In the genomic region with DNA sequence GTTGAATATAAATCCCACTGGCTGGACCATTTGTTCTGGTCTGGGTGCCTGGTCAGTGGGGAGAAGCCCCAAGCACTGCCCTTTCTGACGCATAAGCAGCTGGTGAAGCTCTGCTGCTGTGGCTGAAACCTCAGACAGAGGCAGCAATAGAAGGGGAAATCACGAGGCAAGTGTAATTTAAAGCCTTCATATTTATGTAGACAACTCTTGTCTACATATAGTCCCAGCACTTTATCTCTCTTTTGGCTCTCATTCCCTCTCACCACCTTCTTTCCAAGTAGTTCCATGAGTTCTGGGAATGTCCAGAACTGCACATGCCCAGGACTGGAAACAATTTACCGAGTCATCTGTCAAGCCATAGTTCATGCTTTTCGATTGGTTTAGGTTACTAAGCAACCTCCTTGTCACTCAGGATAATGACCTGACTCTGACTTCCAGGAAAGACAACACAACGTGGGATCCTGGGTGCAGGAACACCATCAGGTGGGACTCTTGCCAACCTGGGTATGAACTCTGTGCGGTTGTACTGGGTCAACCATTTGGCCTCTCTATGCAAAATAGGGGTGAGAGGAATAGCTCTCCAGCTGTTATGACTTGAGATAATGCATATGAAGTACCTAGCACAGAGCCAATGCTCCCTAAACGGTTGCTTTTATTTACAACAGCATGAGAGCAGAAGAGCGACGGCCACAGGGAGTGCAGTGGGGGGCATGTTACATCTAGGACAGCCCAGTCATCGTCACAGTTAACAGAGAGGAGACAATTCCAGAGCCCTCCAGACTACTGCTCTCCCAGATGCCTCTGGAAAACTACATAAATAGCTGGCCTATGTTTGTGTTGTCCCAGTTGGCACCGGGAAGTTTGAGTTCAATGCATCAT, we compare ENCODE assay signal across 10 cellular contexts.
DNase-seq lines count a peak whose midpoint lies in the region; ATAC-seq and TF ChIP-seq lines count a peak whose summit lies in the region.
"Had no signal": no experiment of that assay in that cellular context is flagged by ENCODE, and none has a peak within 500 bp of the region (broad histone marks: within the 10 kb centered on the region; RNA-seq: fewer than 3 reads in every experiment).

No MANE protein-coding gene starts in this region.

- no peak overlapping the region for H3K4me3 Mint-ChIP-seq in progenitor cell of endocrine pancreas (ENCODE audit: low read depth)
- H3K4me3 Mint-ChIP-seq: activated CD8-positive, alpha-beta T cell treated with anti-CD3 and anti-CD28 coated beads for 36 hours had no signal

- peak; percentile 36 for DNase-seq in HT-29 (ENCODE audit: low spot score)
- peak; percentile 46 to 89 for DNase-seq in fibroblast of lung (ENCODE audit: low read depth in 2 of 2)
- no peak for DNase-seq in progenitor cell of endocrine pancreas (ENCODE audit: low spot score, unreplicated experiment)
- DNase-seq in effector memory CD4-positive, alpha-beta T cell, result no peak
- DNase-seq in suprapubic skin (ENCODE audit: low spot score in 2 of 2), result no peak
- DNase-seq: activated CD8-positive, alpha-beta T cell treated with anti-CD3 and anti-CD28 coated beads for 36 hours; adrenal gland; NCI-H226 had no signal

- ATAC-seq in GM19043 (IDR thresholded peaks at IDR 0.05; ENCODE audit: low read depth, unreplicated experiment) (peak; percentile 70), HG02938 (IDR thresholded peaks at IDR 0.05; ENCODE audit: unreplicated experiment) (no peak)
- ATAC-seq: activated CD8-positive, alpha-beta T cell treated with anti-CD3 and anti-CD28 coated beads for 36 hours had no signal

- no peak for TF ChIP-seq POLR2A in suprapubic skin (IDR thresholded peaks at IDR 0.05)

- H3K4me3 ChIP-seq in fibroblast of lung (replicated peaks in 1 of 4; ENCODE audit: control extremely low read depth in 1 of 4, insufficient read depth in 1 of 4, low read depth in 3 of 4, low read length in 4 of 4) (no peak overlapping the region), suprapubic skin (no peak overlapping the region)
- no peak overlapping the region for H3K4me3 ChIP-seq in effector memory CD4-positive, alpha-beta T cell (ENCODE audit: insufficient read depth, low read depth, low read length, poor library complexity, severe bottlenecking)
- H3K4me3 ChIP-seq: adrenal gland had no signal

- no peak overlapping the region for H3K4me2 ChIP-seq in fibroblast of lung (ENCODE audit: extremely low read depth, insufficient read depth, low read length)

- H3K9me3 ChIP-seq in fibroblast of lung (ENCODE audit: control insufficient read depth, insufficient read depth, low read depth, low read length), result no peaks in the 10 kb centered on the region
- no peaks in the 10 kb centered on the region for H3K9me3 ChIP-seq in effector memory CD4-positive, alpha-beta T cell (ENCODE audit: control insufficient read depth, low read length)
- no peaks in the 10 kb centered on the region for H3K9me3 ChIP-seq in suprapubic skin
- H3K9me3 ChIP-seq: adrenal gland had no signal

- no peaks in the 10 kb centered on the region for H3K79me2 ChIP-seq in fibroblast of lung (ENCODE audit: control insufficient read depth, insufficient read depth, low read length)

- H3K36me3 Mint-ChIP-seq in progenitor cell of endocrine pancreas (ENCODE audit: insufficient read depth), result no peaks in the 10 kb centered on the region

- no peak overlapping the region for H2AFZ ChIP-seq in fibroblast of lung (ENCODE audit: low read length)

- H3K27ac ChIP-seq in fibroblast of lung (ENCODE audit: insufficient read depth, low read length) (no peak overlapping the region), suprapubic skin (no peak overlapping the region)
- no peak overlapping the region for H3K27ac ChIP-seq in effector memory CD4-positive, alpha-beta T cell (ENCODE audit: insufficient read depth, low read length, poor library complexity, severe bottlenecking)
- H3K27ac ChIP-seq: adrenal gland had no signal

- 81% methylated on average over 11 of the region's 11 CpGs for WGBS in suprapubic skin

- TF ChIP-seq CTCF in fibroblast of lung (conservative IDR thresholded peaks at IDR 0.05 in 1 of 2, IDR thresholded peaks at IDR 0.05 in 1 of 2; ENCODE audit: low read depth in 1 of 2, low read length in 2 of 2) (no peak), progenitor cell of endocrine pancreas (IDR thresholded peaks at IDR 0.05; ENCODE audit: unreplicated experiment) (no peak), suprapubic skin (IDR thresholded peaks at IDR 0.05) (no peak)

- no peaks in the 10 kb centered on the region for H3K27me3 Mint-ChIP-seq in progenitor cell of endocrine pancreas
- H3K27me3 Mint-ChIP-seq: activated CD8-positive, alpha-beta T cell treated with anti-CD3 and anti-CD28 coated beads for 36 hours had no signal

- no peaks in the 10 kb centered on the region for H3K4me1 ChIP-seq in fibroblast of lung (ENCODE audit: control insufficient read depth, extremely low read depth, insufficient read depth, low read length)
- H3K4me1 ChIP-seq in effector memory CD4-positive, alpha-beta T cell (ENCODE audit: control insufficient read depth, insufficient read depth, low read length, poor library complexity, severe bottlenecking), result no peaks in the 10 kb centered on the region
- H3K4me1 ChIP-seq in suprapubic skin, result no peaks in the 10 kb centered on the region
- H3K4me1 ChIP-seq: adrenal gland had no signal

- peak overlapping the region; percentile 33 for H3K27ac Mint-ChIP-seq in progenitor cell of endocrine pancreas
- H3K27ac Mint-ChIP-seq: activated CD8-positive, alpha-beta T cell treated with anti-CD3 and anti-CD28 coated beads for 36 hours had no signal

- no peaks in the 10 kb centered on the region for H4K20me1 ChIP-seq in fibroblast of lung (ENCODE audit: control insufficient read depth, extremely low read depth, insufficient read depth, low read length)

- H3K36me3 ChIP-seq in fibroblast of lung (ENCODE audit: control insufficient read depth, insufficient read depth, low read length) (no peaks in the 10 kb centered on the region), suprapubic skin (no peaks in the 10 kb centered on the region)
- H3K36me3 ChIP-seq in effector memory CD4-positive, alpha-beta T cell (ENCODE audit: control insufficient read depth, insufficient read depth, low read length), result no peaks in the 10 kb centered on the region
- H3K36me3 ChIP-seq: adrenal gland had no signal

- TF ChIP-seq EP300 in suprapubic skin (IDR thresholded peaks at IDR 0.05), result no peak

- H3K27me3 ChIP-seq in fibroblast of lung (ENCODE audit: control insufficient read depth, insufficient read depth, low read length) (no peaks in the 10 kb centered on the region), suprapubic skin (no peaks in the 10 kb centered on the region)
- no peaks in the 10 kb centered on the region for H3K27me3 ChIP-seq in effector memory CD4-positive, alpha-beta T cell (replicated peaks; ENCODE audit: control insufficient read depth, insufficient read depth, low read length, poor library complexity, severe bottlenecking)
- H3K27me3 ChIP-seq: adrenal gland had no signal

- peaks cover 23% of the 10 kb centered on the region for H3K4me1 Mint-ChIP-seq in progenitor cell of endocrine pancreas (ENCODE audit: low read depth)

- no peaks in the 10 kb centered on the region for H3K9me3 Mint-ChIP-seq in progenitor cell of endocrine pancreas (ENCODE audit: low read depth)
- H3K9me3 Mint-ChIP-seq: activated CD8-positive, alpha-beta T cell treated with anti-CD3 and anti-CD28 coated beads for 36 hours had no signal

- no peak overlapping the region for H3K9ac ChIP-seq in fibroblast of lung (ENCODE audit: insufficient read depth, low read length)

Comparison
In these comparisons a context has a peak if more than half of its experiments do, and no peak if none do; other contexts are left out.
1. DNase-seq: peak in HT-29 (single experiment) and fibroblast of lung (2 of 2); none in progenitor cell of endocrine pancreas (single experiment), effector memory CD4-positive, alpha-beta T cell (0 of 3) and suprapubic skin (0 of 2).